Comparison of ENCODE assay signal across 26 cellular contexts in the genomic region with DNA sequence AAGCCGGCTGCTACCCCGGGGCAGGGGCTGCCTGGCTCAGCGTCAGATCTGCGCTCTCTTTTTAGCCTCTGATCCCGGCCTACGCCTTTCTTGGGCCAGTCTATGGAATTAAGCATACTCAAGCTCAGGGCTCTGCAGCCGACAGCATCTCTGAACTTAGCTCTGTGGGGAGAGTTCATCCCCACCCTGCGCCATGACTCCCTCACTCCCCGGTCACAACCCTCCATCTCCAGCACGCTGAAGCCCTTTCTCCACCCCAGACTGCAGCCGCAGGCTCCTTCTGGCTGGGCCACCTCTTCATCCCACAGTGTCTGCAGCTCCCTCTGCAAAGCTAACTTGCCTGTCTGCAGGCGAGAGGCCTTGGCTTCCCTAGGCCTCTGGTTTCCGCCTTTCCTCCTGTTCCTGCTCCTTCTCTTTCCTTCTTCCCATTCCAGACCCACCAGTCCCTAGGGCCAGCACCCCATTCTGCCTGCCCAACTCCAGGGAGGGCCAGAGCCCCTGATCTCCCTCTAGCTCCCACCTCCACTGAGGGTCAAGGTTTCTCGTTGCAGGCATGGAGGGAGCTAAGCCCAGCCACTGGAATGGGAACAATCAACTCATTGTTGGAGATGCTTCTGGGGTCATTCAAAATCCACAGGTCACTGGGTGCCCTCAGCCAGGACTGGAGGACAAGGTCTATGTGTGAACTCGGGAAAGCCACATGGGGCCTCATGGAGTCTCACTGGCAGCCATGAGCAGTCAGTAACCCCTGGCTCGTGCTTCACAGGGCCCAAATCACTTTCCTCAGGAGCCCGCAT. TPM values are rescaled to one million over a fixed set of nuclear protein-coding genes. Genes with fewer than 3 reads are reported as not detected.
A peak's percentile ranks its signal among the peaks of the same experiment; 100 is the strongest.
DNase-seq lines count a peak whose midpoint lies in the region; ATAC-seq and TF ChIP-seq lines count a peak whose summit lies in the region.
"Had no signal": no experiment of that assay in that cellular context is flagged by ENCODE, and none has a peak within 500 bp of the region (broad histone marks: within the 10 kb centered on the region; RNA-seq: fewer than 3 reads in every experiment).

No MANE protein-coding gene starts in this region.

- no peaks in the 10 kb centered on the region for H3K79me2 ChIP-seq in MM.1S (ENCODE audit: low read length)

- no peaks in the 10 kb centered on the region for H3K27me3 Mint-ChIP-seq in chondrocyte (ENCODE audit: low read depth)
- H3K27me3 Mint-ChIP-seq: stimulated activated memory B cell treated with anti-CD40 and anti-IgM and Interleukin-4, amounts not matched to agents 10 μg/mL and 1 μg/mL and 100 μg/mL, for 72 hours had no signal

- no peaks in the 10 kb centered on the region for H3K9me2 ChIP-seq in MM.1S (replicated peaks; ENCODE audit: insufficient read depth, low read length)

- no peak overlapping the region for H3K9ac ChIP-seq in MM.1S (ENCODE audit: low read length)

- peaks cover 12% of the 10 kb centered on the region for H3K9me3 Mint-ChIP-seq in chondrocyte (ENCODE audit: low read depth)
- H3K9me3 Mint-ChIP-seq: activated T-cell treated with anti-CD3 and anti-CD28 coated beads, Interleukin-2, amount 50 U/mL, for 4 hours had no signal

- H3K9me3 ChIP-seq in right atrium auricular region: no peaks in the 10 kb centered on the region
- no peaks in the 10 kb centered on the region for H3K9me3 ChIP-seq in MM.1S (replicated peaks; ENCODE audit: insufficient read depth, low read length)
- H3K9me3 ChIP-seq: MG63, suprapubic skin had no signal

- peak; percentile 89 for ATAC-seq in sciatic nerve
- no peak for ATAC-seq in HG02870 (IDR thresholded peaks at IDR 0.05; ENCODE audit: unreplicated experiment)
- ATAC-seq: activated T-cell treated with anti-CD3 and anti-CD28 coated beads, Interleukin-2, amount 50 U/mL, for 4 hours; naive thymus-derived CD4-positive, alpha-beta T cell; PC-3; stimulated activated memory B cell treated with anti-CD40 and anti-IgM and Interleukin-4, amounts not matched to agents 10 μg/mL and 1 μg/mL and 100 μg/mL, for 72 hours; T-cell had no signal

- intact Hi-C loops in sciatic nerve (cut with DNase I): no loop called here

- no peaks in the 10 kb centered on the region for H3K27me3 ChIP-seq in right atrium auricular region
- H3K27me3 ChIP-seq in MM.1S (replicated peaks; ENCODE audit: insufficient read depth, low read length): no peaks in the 10 kb centered on the region
- H3K27me3 ChIP-seq: MG63, suprapubic skin had no signal

- no peaks in the 10 kb centered on the region for H3K36me3 ChIP-seq in right atrium auricular region
- no peaks in the 10 kb centered on the region for H3K36me3 ChIP-seq in MM.1S (replicated peaks; ENCODE audit: insufficient read depth, low read length)
- H3K36me3 ChIP-seq: MG63, spleen, suprapubic skin had no signal

- no peak for TF ChIP-seq CTCF in GM20000 (IDR thresholded peaks at IDR 0.05; ENCODE audit: extremely low read depth, missing control alignments)
- TF ChIP-seq CTCF in chondrocyte (IDR thresholded peaks at IDR 0.05): no peak
- no peak for TF ChIP-seq CTCF in right atrium auricular region (IDR thresholded peaks at IDR 0.05)
- TF ChIP-seq CTCF in MM.1S (IDR thresholded peaks at IDR 0.05; ENCODE audit: low read length): no peak

- H3K4me3 ChIP-seq in right atrium auricular region (no peak overlapping the region), MM.1S (ENCODE audit: low read length) (no peak overlapping the region)
- H3K4me3 ChIP-seq: MG63, spleen, suprapubic skin had no signal

- no peaks in the 10 kb centered on the region for H3F3A ChIP-seq in MM.1S (ENCODE audit: insufficient read depth, low read length)

- H3K27ac Mint-ChIP-seq in chondrocyte (ENCODE audit: unreplicated experiment): peak overlapping the region; percentile 5
- H3K27ac Mint-ChIP-seq: CD14-positive monocyte; stimulated activated memory B cell treated with anti-CD40 and anti-IgM and Interleukin-4, amounts not matched to agents 10 μg/mL and 1 μg/mL and 100 μg/mL, for 72 hours; T-cell had no signal

- H3K4me1 ChIP-seq in right atrium auricular region (peaks cover 0 to 24% of the 10 kb centered on the region in 2 donors), MM.1S (ENCODE audit: low read length) (no peaks in the 10 kb centered on the region)
- H3K4me1 ChIP-seq: spleen, suprapubic skin had no signal

- peaks cover 24% of the 10 kb centered on the region for H3K36me3 Mint-ChIP-seq in chondrocyte (ENCODE audit: low read depth)
- H3K36me3 Mint-ChIP-seq: CD14-positive monocyte; naive thymus-derived CD4-positive, alpha-beta T cell; stimulated activated memory B cell treated with anti-CD40 and anti-IgM and Interleukin-4, amounts not matched to agents 10 μg/mL and 1 μg/mL and 100 μg/mL, for 72 hours; T-cell had no signal

- DNase-seq in GM20000 (ENCODE audit: low spot score) (peak; percentile 5), chondrocyte (ENCODE audit: low spot score) (no peak), right atrium auricular region (ENCODE audit: low spot score) (no peak), sciatic nerve (ENCODE audit: low spot score) (no peak), MM.1S (no peak), hepatic stellate cell (ENCODE audit: low spot score) (no peak), hypothalamus (lab: John Stamatoyannopoulos, UW) (no peak)
- DNase-seq: activated naive CD4-positive, alpha-beta T cell treated with Interleukin-2 at 50 U/mL for 16 hours; activated T-cell treated with anti-CD3 and anti-CD28 coated beads, Interleukin-2, amount 50 U/mL, for 4 hours; cortex of kidney; EL; MG63; naive thymus-derived CD4-positive, alpha-beta T cell; NCI-H1436 treated with DMSO at 0.1 percent for 48 hours; NCI-H510A treated with DMSO at 0.1 percent for 48 hours; PC-3; spleen; stimulated activated CD4-positive, alpha-beta T cell treated with anti-CD3 and anti-CD28 coated beads, Interleukin-4, amount 100 ng/mL, for 1 hour; T-cell had no signal

- H3K4me3 Mint-ChIP-seq in chondrocyte (ENCODE audit: unreplicated experiment): no peak overlapping the region
- H3K4me3 Mint-ChIP-seq: activated T-cell treated with anti-CD3 and anti-CD28 coated beads, Interleukin-2, amount 50 U/mL, for 4 hours; CD14-positive monocyte; naive thymus-derived CD4-positive, alpha-beta T cell; stimulated activated memory B cell treated with anti-CD40 and anti-IgM and Interleukin-4, amounts not matched to agents 10 μg/mL and 1 μg/mL and 100 μg/mL, for 72 hours; T-cell had no signal

- H2AFZ ChIP-seq in MM.1S (ENCODE audit: low read length): no peak overlapping the region

- H3K4me1 Mint-ChIP-seq in chondrocyte (ENCODE audit: low read depth): peaks cover 8% of the 10 kb centered on the region
- H3K4me1 Mint-ChIP-seq: CD14-positive monocyte; stimulated activated memory B cell treated with anti-CD40 and anti-IgM and Interleukin-4, amounts not matched to agents 10 μg/mL and 1 μg/mL and 100 μg/mL, for 72 hours; T-cell had no signal

- peak overlapping the region; percentile 52 to 62 for H3K27ac ChIP-seq in right atrium auricular region
- H3K27ac ChIP-seq in MM.1S (ENCODE audit: low read length): no peak overlapping the region
- H3K27ac ChIP-seq: spleen, suprapubic skin had no signal

- no peak overlapping the region for H3K4me2 ChIP-seq in MM.1S (ENCODE audit: low read depth, low read length)

- no peaks in the 10 kb centered on the region for H4K20me1 ChIP-seq in MM.1S (ENCODE audit: insufficient read depth, low read length)

RNA-seq across cellular contexts. Expression of a gene that starts 39.1 kb away (rescaled TPM):
- 16.8 to 140 TPM (median 136 TPM) in 3 replicates for total RNA-seq in chondrocyte
- 10 to 100 TPM; 17.5 to 21.2 TPM for total RNA-seq in right atrium auricular region
- total RNA-seq in sciatic nerve: 6.4 TPM
- total RNA-seq: activated CD8-positive, alpha-beta memory T cell treated with anti-CD3 and anti-CD28 coated beads for 36 hours; activated T-cell treated with anti-CD3 and anti-CD28 coated beads, Interleukin-2, amount 50 U/mL, for 4 hours had no signal

RNA-seq across cellular contexts. Expression of a gene that starts 59.2 kb away (rescaled TPM):
- 0.77 to 1.0 TPM (median 1.0 TPM) in 3 replicates for total RNA-seq in chondrocyte
- total RNA-seq in right atrium auricular region: 1 to 10 TPM; 2.5 to 7.8 TPM
- 4.1 TPM for total RNA-seq in sciatic nerve
- total RNA-seq: activated CD8-positive, alpha-beta memory T cell treated with anti-CD3 and anti-CD28 coated beads for 36 hours; bronchial epithelial cell; naive thymus-derived CD4-positive, alpha-beta T cell; PC-3; renal cortical epithelial cell had no signal
